In the genomic region with DNA sequence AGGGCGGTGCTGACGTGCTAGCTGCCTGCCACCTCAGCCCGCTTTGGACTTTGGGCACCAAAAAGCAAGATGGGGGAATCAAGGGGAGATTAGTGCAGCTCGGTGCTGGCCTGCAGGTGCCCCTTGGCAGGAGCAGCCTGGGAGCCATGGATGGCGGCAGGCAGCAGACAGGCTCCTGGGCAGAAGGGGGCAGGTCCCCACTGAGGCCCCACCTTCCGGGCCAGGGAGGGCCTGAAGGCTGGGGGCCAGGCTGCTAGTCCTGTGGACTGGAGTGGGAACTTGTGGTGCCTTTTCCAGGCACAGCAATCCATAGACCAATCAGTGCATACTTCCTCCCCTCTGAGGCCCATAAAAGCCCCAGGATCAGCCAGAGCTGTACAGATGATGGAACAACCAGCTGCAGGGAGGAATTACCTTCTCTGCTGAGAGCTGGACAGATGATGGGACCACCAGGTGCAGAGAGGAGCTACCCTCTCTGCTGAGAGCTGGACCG, we compare ENCODE assay signal across 15 cellular contexts.
"Had no signal": no experiment of that assay in that cellular context is flagged by ENCODE, and none has a peak within 500 bp of the region (broad histone marks: within the 10 kb centered on the region; RNA-seq: fewer than 3 reads in every experiment).

No MANE protein-coding gene starts in this region.

- ATAC-seq: effector memory CD8-positive, alpha-beta T cell had no signal

- DNase-seq: activated CD4-positive, alpha-beta T cell treated with anti-CD3 and anti-CD28 coated beads, Interleukin-2, amount 50 U/mL, for 1 hour; activated naive CD4-positive, alpha-beta T cell treated with anti-CD3 and anti-CD28 coated beads, Interleukin-2, amount 50 U/mL, for 16 hours; adrenal gland; central memory CD4-positive, alpha-beta T cell; cortex of kidney; effector memory CD8-positive, alpha-beta T cell; left ventricle myocardium inferior; retina; stimulated activated CD4-positive, alpha-beta T cell treated with anti-CD3 and anti-CD28 coated beads, Interleukin-15, amount 100 ng/mL, for 24 hours; stimulated activated CD4-positive, alpha-beta T cell treated with anti-CD3 and anti-CD28 coated beads, Interleukin-4, amount 100 ng/mL, for 24 hours; stimulated activated naive CD8-positive, alpha-beta T cell treated with anti-CD3 and anti-CD28 coated beads, Interleukin-15, amount 100 ng/mL, for 72 hours; SW 1271; uterus; WERI-Rb-1 had no signal

- H3K4me1 ChIP-seq: left ventricle myocardium inferior, parathyroid adenoma, uterus had no signal

- H3K9ac ChIP-seq: parathyroid adenoma had no signal

- H3K36me3 ChIP-seq: adrenal gland, uterus had no signal

- H3K27me3 ChIP-seq: adrenal gland, uterus had no signal

- H3K4me3 ChIP-seq: adrenal gland, left ventricle myocardium inferior, uterus had no signal

- H3K27ac ChIP-seq: adrenal gland, left ventricle myocardium inferior, parathyroid adenoma, uterus, WERI-Rb-1 had no signal

- H3K9me3 ChIP-seq: adrenal gland, left ventricle myocardium inferior, uterus had no signal
